In genomic region chr7:16741676-16742075, GRCh38 we compare ENCODE assay signal across 1 cellular context.
TF ChIP-seq lines count a peak whose summit lies in the region.

No MANE protein-coding gene starts in this region.

TF ChIP-seq in endothelial cell of umbilical vein, 7 proteins besides CTCF, POLR2A, EP300 and RAD21:
- TF ChIP-seq EZH2 (IDR thresholded peaks at IDR 0.05; ENCODE audit: borderline replicate concordance, low read depth, low read length, severe bottlenecking): no peak
- no peak for TF ChIP-seq POLR2AphosphoS5 (IDR thresholded peaks at IDR 0.05; ENCODE audit: insufficient read depth, low read depth, low read length)
- no peak for TF ChIP-seq GATA2 (IDR thresholded peaks at IDR 0.05; ENCODE audit: insufficient read depth, insufficient read length, low read depth, low read length)
- no peak for TF ChIP-seq MYC (IDR thresholded peaks at IDR 0.05; ENCODE audit: low read depth, low read length)
- no peak for TF ChIP-seq FOS (IDR thresholded peaks at IDR 0.05; ENCODE audit: borderline replicate concordance, insufficient read depth, low read length)
